8 cellular contexts compared by ENCODE assay signal in the genomic region with DNA sequence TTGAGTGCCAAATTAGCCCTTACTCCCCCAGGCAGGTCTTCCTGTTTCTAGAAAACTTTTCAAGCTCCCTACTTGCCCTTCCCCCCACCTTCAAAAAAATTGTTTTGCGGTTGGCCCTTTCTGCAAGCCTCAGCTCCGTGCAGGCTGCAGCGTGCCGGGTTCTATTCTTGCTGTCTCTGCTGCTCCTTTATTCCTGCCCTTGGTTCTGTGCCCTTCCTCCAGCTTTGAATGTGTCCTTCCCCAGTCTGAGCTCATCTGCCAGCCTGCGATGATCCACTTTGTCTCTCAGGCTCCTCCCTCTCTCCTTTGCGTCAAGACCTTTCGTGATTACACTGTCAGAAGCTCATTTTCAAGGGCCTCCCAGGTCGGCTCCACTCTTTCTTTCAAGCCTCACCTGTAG.
A peak's percentile ranks its signal among the peaks of the same experiment; 100 is the strongest.
DNase-seq lines count a peak whose midpoint lies in the region; ATAC-seq and TF ChIP-seq lines count a peak whose summit lies in the region.

No MANE protein-coding gene starts in this region.

- POLR2A ChIA-PET in T-cell (lab: Charles Lee) = interaction anchor here (0.5 to 1.8 kb wide), 14 partner anchors 16 to 120 kb away, joined by 3 to 21 read pairs (median 4); partner anchors contain the start of gene IRF2BPL (in 1 of the 2)

- H3K27me3 Mint-ChIP-seq in T-cell (no peaks in the 10 kb centered on the region), brain (peaks cover 5% of the 10 kb centered on the region)

- peak overlapping the region; percentile 76 to 88 for H3K27ac Mint-ChIP-seq in T-cell
- peak overlapping the region; percentile 71 to 100 (median 74) for H3K27ac Mint-ChIP-seq in brain

- H3K36me3 ChIP-seq in skeletal muscle satellite cell (ENCODE audit: insufficient read depth, low read length) = no peaks in the 10 kb centered on the region

- CTCF ChIA-PET in T-cell (lab: Charles Lee) = interaction anchor here (0.6 to 2.0 kb wide), 19 partner anchors 9 to 155 kb away, joined by 3 to 15 read pairs (median 5); no protein-coding TSS in a partner anchor

- no peaks in the 10 kb centered on the region for H3K36me3 Mint-ChIP-seq in T-cell
- H3K36me3 Mint-ChIP-seq in brain = no peaks in the 10 kb centered on the region

- TF ChIP-seq CTCF in brain (conservative IDR thresholded peaks at IDR 0.05) = no peak

- H3K9me3 ChIP-seq in skeletal muscle satellite cell (replicated peaks; ENCODE audit: low read length) = no peaks in the 10 kb centered on the region

- H3K4me1 ChIP-seq in skeletal muscle satellite cell (ENCODE audit: control insufficient read depth, insufficient read depth, low read length) = peaks cover 28% of the 10 kb centered on the region

- peak overlapping the region; percentile 34 for H3K4me3 ChIP-seq in Jurkat, Clone E6-1 (ENCODE audit: low read length)
- H3K4me3 ChIP-seq in skeletal muscle satellite cell (ENCODE audit: low read length) = no peak overlapping the region

- ATAC-seq in T-cell (replicated peaks in 1 of 4) (peak; percentile 59 to 84 (median 66)), HG03097 (IDR thresholded peaks at IDR 0.05; ENCODE audit: low FRiP score, unreplicated experiment) (no peak), HG02623 (IDR thresholded peaks at IDR 0.05; ENCODE audit: unreplicated experiment) (no peak)

- intact Hi-C loops in posterior vena cava (cut with DNase I) = no loop called here

- no peaks in the 10 kb centered on the region for H3K27me3 ChIP-seq in skeletal muscle satellite cell (ENCODE audit: control insufficient read depth, insufficient read depth, low read length)

- H3K4me3 Mint-ChIP-seq in T-cell (peak overlapping the region; percentile 56 to 70 (median 61)), brain (peak overlapping the region in 3 of 5 experiments; percentile 0 to 45 (median 17))

- DNase-seq in Jurkat, Clone E6-1 (ENCODE audit: low read depth, low spot score) = peak; percentile 88
- DNase-seq in T-cell = peak in 33 of 34 experiments; percentile 46 to 79 (median 65)
- no peak for DNase-seq in NCI-H1092 treated with DMSO at 0.1 percent for 48 hours (lab: John Stamatoyannopoulos, UW)
- no peak for DNase-seq in posterior vena cava (ENCODE audit: low spot score)

- peaks cover 82 to 94% (median 88%) of the 10 kb centered on the region in 3 donors for H3K4me1 Mint-ChIP-seq in T-cell
- H3K4me1 Mint-ChIP-seq in brain = peaks cover 98% of the 10 kb centered on the region

- H3K4me2 ChIP-seq in skeletal muscle satellite cell (ENCODE audit: low read length) = peak overlapping the region; percentile 17

- no peak overlapping the region for H3K9ac ChIP-seq in skeletal muscle satellite cell (ENCODE audit: low read depth, low read length)

- H3K9me3 Mint-ChIP-seq in T-cell (no peaks in the 10 kb centered on the region), brain (peaks cover 0 to 7% (median 0%) of the 10 kb centered on the region in 5 experiments)

Comparison
In these comparisons a context has a peak if more than half of its experiments do, and no peak if none do; other contexts are left out.
1. DNase-seq: peak in Jurkat, Clone E6-1 (single experiment) and T-cell (33 of 34); none in NCI-H1092 treated with DMSO at 0.1 percent for 48 hours (single experiment) and posterior vena cava (single experiment).
2. ATAC-seq: peak in T-cell (4 of 4); none in HG03097 (single experiment) and HG02623 (single experiment).